ENCODE assay signal across 13 cellular contexts in genomic region chr3:14429237-14429636, GRCh38. TPM values are rescaled to one million over a fixed set of nuclear protein-coding genes. Genes with fewer than 3 reads are reported as not detected.
DNase-seq lines count a peak whose midpoint lies in the region; ATAC-seq, FAIRE-seq and TF ChIP-seq lines count a peak whose summit lies in the region.
"Had no signal": no experiment of that assay in that cellular context is flagged by ENCODE, and none has a peak within 500 bp of the region (broad histone marks: within the 10 kb centered on the region; RNA-seq: fewer than 3 reads in every experiment).

No MANE protein-coding gene starts in this region.

- H3K4me1 Mint-ChIP-seq in HFFc6 (ENCODE audit: low read depth), result peaks cover 53% of the 10 kb centered on the region
- peaks cover 94% of the 10 kb centered on the region for H3K4me1 Mint-ChIP-seq in activated CD8-positive, alpha-beta T cell treated with anti-CD3 and anti-CD28 coated beads for 36 hours (ENCODE audit: low read depth)

- no peak for TF ChIP-seq CTCF in HFFc6 (IDR thresholded peaks at IDR 0.05)
- no peak for TF ChIP-seq CTCF in activated CD8-positive, alpha-beta T cell treated with anti-CD3 and anti-CD28 coated beads for 36 hours (IDR thresholded peaks at IDR 0.05)

- intact Hi-C loops in activated CD8-positive, alpha-beta T cell treated with anti-CD3 and anti-CD28 coated beads for 36 hours (cut with micrococcal nuclease), result no loop called here

- 0 out of 2 replicates have a peak overlapping the region, but pooled peaks have one; percentile 5 for H3K27ac Mint-ChIP-seq in HFFc6
- H3K27ac Mint-ChIP-seq in activated CD8-positive, alpha-beta T cell treated with anti-CD3 and anti-CD28 coated beads for 36 hours, result peak overlapping the region; percentile 94

- no peak for ATAC-seq in activated CD8-positive, alpha-beta T cell treated with anti-CD3 and anti-CD28 coated beads for 36 hours
- ATAC-seq in HG02885 (IDR thresholded peaks at IDR 0.05; ENCODE audit: poor library complexity, unreplicated experiment), result no peak

- CTCF ChIA-PET in activated CD8-positive, alpha-beta T cell treated with anti-CD3 and anti-CD28 coated beads for 36 hours (lab: Charles Lee), result no interaction called here

- H3K27me3 Mint-ChIP-seq in HFFc6 (ENCODE audit: insufficient read depth), result peaks cover 5% of the 10 kb centered on the region
- no peaks in the 10 kb centered on the region for H3K27me3 Mint-ChIP-seq in activated CD8-positive, alpha-beta T cell treated with anti-CD3 and anti-CD28 coated beads for 36 hours

- H3K36me3 Mint-ChIP-seq in HFFc6 (ENCODE audit: low read depth), result no peaks in the 10 kb centered on the region; the same call in 1 of the 2 replicates
- peaks cover 15% of the 10 kb centered on the region for H3K36me3 Mint-ChIP-seq in activated CD8-positive, alpha-beta T cell treated with anti-CD3 and anti-CD28 coated beads for 36 hours (ENCODE audit: low read depth)

- DNase-seq in CD1c-positive myeloid dendritic cell (ENCODE audit: extremely low spot score) (peak; percentile 80), HFFc6 (no peak), myocyte (ENCODE audit: low read depth) (peak; percentile 28), activated gamma-delta T cell (lab: John Stamatoyannopoulos, UW) (no peak), urothelium cell line (ENCODE audit: low spot score) (no peak)
- DNase-seq in activated CD8-positive, alpha-beta T cell treated with anti-CD3 and anti-CD28 coated beads for 36 hours, result no peak
- no peak for DNase-seq in central memory CD4-positive, alpha-beta T cell
- DNase-seq: DMS153, NCI-H526 treated with DMSO at 0.1 percent for 48 hours had no signal

- no peaks in the 10 kb centered on the region for H3K9me3 Mint-ChIP-seq in HFFc6
- H3K9me3 Mint-ChIP-seq in activated CD8-positive, alpha-beta T cell treated with anti-CD3 and anti-CD28 coated beads for 36 hours, result no peaks in the 10 kb centered on the region

- POLR2A ChIA-PET in activated CD8-positive, alpha-beta T cell treated with anti-CD3 and anti-CD28 coated beads for 36 hours (lab: Charles Lee), result interaction anchor here (1.1 to 12.2 kb wide), 3 partner anchors 17 to 223 kb away, joined by 3 to 112 read pairs (median 13); partner anchors contain the start of genes CCDC174 and SLC6A6

- no peak for FAIRE-seq in urothelium cell line (lab: Jason Lieb, UNC)
- FAIRE-seq: GM18507, islet of Langerhans, TTC549 had no signal

- no peak overlapping the region for H3K4me3 Mint-ChIP-seq in HFFc6
- no peak overlapping the region for H3K4me3 Mint-ChIP-seq in activated CD8-positive, alpha-beta T cell treated with anti-CD3 and anti-CD28 coated beads for 36 hours

RNA-seq across cellular contexts. Expression of gene SLC6A6, which starts 26.8 kb away (rescaled TPM):
- 10 to 100 TPM; 22.5 to 33.0 (median 28.6) TPM for total RNA-seq in HFFc6 (2021; fragmentation: NEBNext Ultra II Directional; extraction: Animal tissue kit (Norgen Biotek cat#: 25700))
- total RNA-seq in activated CD8-positive, alpha-beta T cell treated with anti-CD3 and anti-CD28 coated beads for 36 hours, result 10 to 100 TPM; 43.4 to 48.8 TPM
- 63.3 and 79.9 TPM in 2 replicates for total RNA-seq in myocyte
- polyA plus RNA-seq in myocyte (2012), result 45.9 TPM

Comparison
In these comparisons a context has a peak if more than half of its experiments do, and no peak if none do; other contexts are left out.
1. DNase-seq: peak in CD1c-positive myeloid dendritic cell (single experiment) and myocyte (single experiment); none in HFFc6 (single experiment), activated CD8-positive, alpha-beta T cell treated with anti-CD3 and anti-CD28 coated beads for 36 hours (single experiment), activated gamma-delta T cell (single experiment), urothelium cell line (single experiment) and central memory CD4-positive, alpha-beta T cell (single experiment).